16 cellular contexts compared by ENCODE assay signal in genomic region chr4:93319011-93319410, GRCh38.
DNase-seq lines count a peak whose midpoint lies in the region; ATAC-seq, FAIRE-seq and TF ChIP-seq lines count a peak whose summit lies in the region.
"Had no signal": no experiment of that assay in that cellular context is flagged by ENCODE, and none has a peak within 500 bp of the region (broad histone marks: within the 10 kb centered on the region; RNA-seq: fewer than 3 reads in every experiment).

No MANE protein-coding gene starts in this region.

- peaks cover 21% of the 10 kb centered on the region for H3K4me1 ChIP-seq in endothelial cell of umbilical vein (ENCODE audit: control insufficient read depth, extremely low read depth, insufficient read depth, low read length)
- H3K4me1 ChIP-seq: BLaER1 treated with 17β-estradiol and CSF1 and Interleukin-3, amounts not matched to agents 10 nM and 100 nM had no signal

- dilution Hi-C loops in endothelial cell of umbilical vein (cut with MboI; ENCODE audit: extremely low pct_ligation_motif_present, low sequenced_read_pairs), result no loop called here

- peak overlapping the region; percentile 4 for H3K4me2 ChIP-seq in endothelial cell of umbilical vein (ENCODE audit: insufficient read depth, low read length)
- H3K4me2 ChIP-seq: BLaER1 treated with 17β-estradiol and CSF1 and Interleukin-3, amounts not matched to agents 10 nM and 100 nM had no signal

- DNase-seq in HCEC 1CT (peak; percentile 4), RPMI7951 (ENCODE audit: low read depth) (peak; percentile 29), endothelial cell of umbilical vein (ENCODE audit: low read depth, low spot score) (no peak), foreskin melanocyte (peak; percentile 75), T1000 (lab: John Stamatoyannopoulos, UW) (no peak)
- DNase-seq: ACHN; CD4-positive, CD25-positive, alpha-beta regulatory T cell; DMS79; GOT3; H9; HFFc6 had no signal

- no peaks in the 10 kb centered on the region for H3K36me3 ChIP-seq in endothelial cell of umbilical vein (ENCODE audit: control insufficient read depth in 2 of 2, extremely low read depth in 1 of 2, insufficient read depth in 2 of 2, low read length in 2 of 2)
- H3K36me3 ChIP-seq: BLaER1 treated with 17β-estradiol and CSF1 and Interleukin-3, amounts not matched to agents 10 nM and 100 nM had no signal

- H2AFZ ChIP-seq in endothelial cell of umbilical vein (ENCODE audit: low read depth, low read length), result no peak overlapping the region

- POLR2A ChIA-PET in endothelial cell of umbilical vein (lab: Charles Lee), result no interaction called here

- intact Hi-C loops in endothelial cell of umbilical vein (cut with micrococcal nuclease), result no loop called here

- no peak for TF ChIP-seq POLR2A in endothelial cell of umbilical vein (IDR thresholded peaks at IDR 0.05; ENCODE audit: low read depth, low read length)

- H3K9me1 ChIP-seq in endothelial cell of umbilical vein (replicated peaks; ENCODE audit: control insufficient read depth, extremely low read depth, insufficient read depth, low read length), result no peaks in the 10 kb centered on the region

- FAIRE-seq in endothelial cell of umbilical vein (lab: Jason Lieb, UNC), result peak; percentile 24
- FAIRE-seq: GM12891 had no signal

- no peaks in the 10 kb centered on the region for H3K9me3 ChIP-seq in endothelial cell of umbilical vein (replicated peaks; ENCODE audit: control insufficient read depth, insufficient read depth, low read length)

- H3K27ac ChIP-seq in endothelial cell of umbilical vein (ENCODE audit: insufficient read depth, low read depth, low read length), result no peak overlapping the region
- H3K27ac ChIP-seq: BLaER1 treated with 17β-estradiol and CSF1 and Interleukin-3, amounts not matched to agents 10 nM and 100 nM; HL-60 had no signal

- no peaks in the 10 kb centered on the region for H4K20me1 ChIP-seq in endothelial cell of umbilical vein (replicated peaks; ENCODE audit: control insufficient read depth, extremely low read depth, insufficient read depth, low read length)
- H4K20me1 ChIP-seq: BLaER1 treated with 17β-estradiol and CSF1 and Interleukin-3, amounts not matched to agents 10 nM and 100 nM had no signal

- TF ChIP-seq CTCF in endothelial cell of umbilical vein (IDR thresholded peaks at IDR 0.05; ENCODE audit: extremely low read depth in 1 of 2, insufficient read depth in 1 of 2, low read depth in 1 of 2, low read length in 2 of 2), result no peak

- H3K9ac ChIP-seq in endothelial cell of umbilical vein (replicated peaks; ENCODE audit: extremely low read depth, insufficient read depth, low read length), result no peak overlapping the region
- H3K9ac ChIP-seq: BLaER1 treated with 17β-estradiol and CSF1 and Interleukin-3, amounts not matched to agents 10 nM and 100 nM had no signal

- H3K27me3 ChIP-seq in endothelial cell of umbilical vein (ENCODE audit: control insufficient read depth in 2 of 2, insufficient read depth in 2 of 2, low read length in 2 of 2), result peaks cover 0 to 2% of the 10 kb centered on the region in 2 experiments
- H3K27me3 ChIP-seq: BLaER1 treated with 17β-estradiol and CSF1 and Interleukin-3, amounts not matched to agents 10 nM and 100 nM had no signal

- H3K4me3 ChIP-seq in endothelial cell of umbilical vein (replicated peaks in 1 of 3; ENCODE audit: insufficient read depth in 1 of 3, low read depth in 1 of 3, low read length in 3 of 3), result no peak overlapping the region
- H3K4me3 ChIP-seq: BLaER1 treated with 17β-estradiol and CSF1 and Interleukin-3, amounts not matched to agents 10 nM and 100 nM had no signal

- BruUV-seq in endothelial cell of umbilical vein (replicated peaks; lab: Mats Ljungman, UMichigan), result no TSS peak

- CTCF ChIA-PET in endothelial cell of umbilical vein (lab: Charles Lee), result no interaction called here

- no peaks in the 10 kb centered on the region for H3K79me2 ChIP-seq in endothelial cell of umbilical vein (ENCODE audit: control insufficient read depth, insufficient read depth, low read length)

- no peak for ATAC-seq in HG03139 (IDR thresholded peaks at IDR 0.05; ENCODE audit: unreplicated experiment)
- no peak for ATAC-seq in GM21528 (IDR thresholded peaks at IDR 0.05; ENCODE audit: low FRiP score, unreplicated experiment)

TF ChIP-seq in endothelial cell of umbilical vein, 7 proteins besides CTCF, POLR2A, EP300 and RAD21:
- TF ChIP-seq JUN (IDR thresholded peaks at IDR 0.05; ENCODE audit: borderline replicate concordance, insufficient read depth, insufficient read length, low read depth) (no peak), POLR2AphosphoS5 (IDR thresholded peaks at IDR 0.05; ENCODE audit: insufficient read depth, low read depth, low read length) (no peak), MYC (IDR thresholded peaks at IDR 0.05; ENCODE audit: low read depth, low read length) (no peak), MAX (IDR thresholded peaks at IDR 0.05; ENCODE audit: insufficient read depth, insufficient read length) (no peak), FOS (IDR thresholded peaks at IDR 0.05; ENCODE audit: borderline replicate concordance, insufficient read depth, low read length) (no peak), EZH2 (IDR thresholded peaks at IDR 0.05; ENCODE audit: borderline replicate concordance, low read depth, low read length, severe bottlenecking) (no peak), GATA2 (IDR thresholded peaks at IDR 0.05; ENCODE audit: insufficient read depth, insufficient read length, low read depth, low read length) (no peak)

Comparison
In these comparisons a context has a peak if more than half of its experiments do, and no peak if none do; other contexts are left out.
1. DNase-seq: peak in HCEC 1CT (single experiment), RPMI7951 (single experiment) and foreskin melanocyte (single experiment); none in endothelial cell of umbilical vein (single experiment) and T1000 (single experiment).